Comparison of ENCODE assay signal across 1 cellular context in genomic region chr2:10141736-10142639, GRCh38.
TF ChIP-seq lines count a peak whose summit lies in the region.

No MANE protein-coding gene starts in this region.

TF ChIP-seq in H1, 55 proteins besides CTCF, POLR2A, EP300 and RAD21:
- TF ChIP-seq SP4 (IDR thresholded peaks at IDR 0.05; ENCODE audit: low read length), result no peak
- TF ChIP-seq YY1 (IDR thresholded peaks at IDR 0.05; ENCODE audit: low read depth, low read length), result no peak
- TF ChIP-seq CHD1 (IDR thresholded peaks at IDR 0.05; ENCODE audit: low read depth, low read length), result no peak
- TF ChIP-seq ASH2L (IDR thresholded peaks at IDR 0.05; ENCODE audit: low read length), result no peak
- TF ChIP-seq NANOG (IDR thresholded peaks at IDR 0.05; ENCODE audit: insufficient read depth, low read depth, low read length, poor library complexity, severe bottlenecking), result no peak
- no peak for TF ChIP-seq GTF2F1 (IDR thresholded peaks at IDR 0.05; ENCODE audit: borderline replicate concordance, low read depth, low read length)
- TF ChIP-seq CEBPB (IDR thresholded peaks at IDR 0.05; ENCODE audit: low read depth, low read length), result no peak
TF ChIP-seq in H1: peak in this region for 0.
